In the genomic region with DNA sequence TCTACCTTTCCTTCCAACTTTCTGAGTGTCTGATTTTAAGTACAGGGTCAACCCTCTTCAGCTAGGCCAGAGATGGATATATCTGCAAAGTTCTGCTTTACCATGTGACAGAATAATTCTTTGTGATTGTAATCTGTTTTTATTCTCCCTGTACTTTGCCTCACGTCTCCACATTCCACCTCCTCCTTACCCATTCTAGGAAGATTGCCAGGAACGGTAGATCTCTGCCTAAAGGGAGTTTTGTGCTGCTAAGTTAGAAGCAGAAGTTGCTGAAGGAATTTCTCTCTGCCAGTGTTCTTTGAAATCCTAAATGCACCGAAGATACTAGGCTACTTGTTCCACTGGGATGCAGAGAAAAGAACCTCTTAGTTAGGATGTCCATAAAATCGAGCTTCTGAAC, we compare ENCODE assay signal across 13 cellular contexts. TPM values are rescaled to one million over a fixed set of nuclear protein-coding genes. Genes with fewer than 3 reads are reported as not detected.
"Had no signal": no experiment of that assay in that cellular context is flagged by ENCODE, and none has a peak within 500 bp of the region (broad histone marks: within the 10 kb centered on the region; RNA-seq: fewer than 3 reads in every experiment).

No MANE protein-coding gene starts in this region.

- H3K36me3 ChIP-seq: esophagus squamous epithelium, uterus had no signal

- H3K4me1 ChIP-seq: uterus had no signal

- H3K27ac ChIP-seq: esophagus squamous epithelium, hepatocyte, uterus had no signal

- H3K27me3 ChIP-seq: esophagus squamous epithelium, hepatocyte, uterus had no signal

- DNase-seq: activated CD4-positive, alpha-beta memory T cell treated with anti-CD3 and anti-CD28 coated beads, Interleukin-2, amount 10 ng/mL, durations not matched to agents 7 days and 5 days; activated CD4-positive, alpha-beta T cell treated with anti-CD3 and anti-CD28 coated beads for 36 hours; activated gamma-delta T cell; activated T-cell treated with anti-CD3 and anti-CD28 coated beads, Interleukin-2, amount 50 U/mL, for 4 hours; esophagus squamous epithelium; stimulated activated CD4-positive, alpha-beta T cell treated with anti-CD3 and anti-CD28 coated beads, Interleukin-12 subunit alpha, Interleukin-12 subunit beta, amount 100 ng/mL, for 4 hours; stimulated activated CD4-positive, alpha-beta T cell treated with anti-CD3 and anti-CD28 coated beads, Interleukin-2, amount 100 ng/mL, for 24 hours; T-helper 17 cell; uterus had no signal

- ATAC-seq: activated CD4-positive, alpha-beta T cell treated with anti-CD3 and anti-CD28 coated beads for 36 hours; activated naive CD4-positive, alpha-beta T cell treated with anti-CD3 and anti-CD28 coated beads, Interleukin-2, amount 50 U/mL, for 72 hours; activated T-cell treated with anti-CD3 and anti-CD28 coated beads, Interleukin-2, amount 50 U/mL, for 4 hours; stimulated activated effector memory CD8-positive, alpha-beta T cell treated with anti-CD3 and anti-CD28 coated beads, Interleukin-12 subunit alpha, Interleukin-12 subunit beta, amount 100 ng/mL, for 72 hours; T-helper 17 cell had no signal

- H3K4me3 ChIP-seq: esophagus squamous epithelium, hepatocyte, uterus had no signal

- H3K9me3 ChIP-seq: esophagus squamous epithelium, uterus had no signal

RNA-seq across cellular contexts. Expression of a gene that starts 20.7 kb away (rescaled TPM):
- total RNA-seq: activated CD4-positive, alpha-beta memory T cell treated with anti-CD3 and anti-CD28 coated beads, Interleukin-2, amount 10 ng/mL, durations not matched to agents 7 days and 5 days; activated CD4-positive, alpha-beta T cell treated with anti-CD3 and anti-CD28 coated beads for 36 hours; activated naive CD4-positive, alpha-beta T cell treated with anti-CD3 and anti-CD28 coated beads, Interleukin-2, amount 50 U/mL, for 72 hours; activated T-cell treated with anti-CD3 and anti-CD28 coated beads, Interleukin-2, amount 50 U/mL, for 4 hours; fibroblast of villous mesenchyme; T-helper 17 cell had no signal
